27 cellular contexts compared by ENCODE assay signal in the genomic region with DNA sequence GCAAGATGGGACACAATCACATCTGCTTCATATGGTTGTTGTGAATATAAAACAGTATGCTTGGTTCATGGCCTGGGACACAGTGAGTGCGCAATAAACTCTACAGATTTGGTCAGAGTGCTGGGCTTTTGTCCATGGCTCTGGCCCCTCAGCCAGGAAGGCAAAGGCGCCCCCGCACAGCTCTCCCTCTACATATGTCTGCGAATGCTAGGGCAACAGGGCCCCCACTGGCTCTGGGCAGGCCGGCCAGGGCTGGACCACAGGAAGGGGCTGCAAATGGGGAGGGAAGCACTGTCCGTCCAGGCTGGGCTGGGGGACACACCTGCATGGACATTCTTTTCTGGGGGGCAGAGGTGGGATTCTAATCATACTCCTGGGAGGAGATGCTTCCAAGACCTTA.
"Had no signal": no experiment of that assay in that cellular context is flagged by ENCODE, and none has a peak within 500 bp of the region (broad histone marks: within the 10 kb centered on the region; RNA-seq: fewer than 3 reads in every experiment).

No MANE protein-coding gene starts in this region.

- H3K4me1 ChIP-seq: left ventricle myocardium inferior, parathyroid adenoma, right atrium auricular region, right lobe of liver, tibial artery, uterus had no signal

- H3K27me3 Mint-ChIP-seq: stimulated activated naive CD8-positive, alpha-beta T cell treated with anti-CD3 and anti-CD28 coated beads, Interleukin-15, Interleukin-2, amounts not matched to agents 100 ng/mL and 50 ng/mL, for 24 hours had no signal

- H3K36me3 ChIP-seq: heart left ventricle, left ventricle myocardium inferior, neutrophil, right atrium auricular region, right lobe of liver, suprapubic skin, thoracic aorta, tibial artery, uterus had no signal

- H3K27ac Mint-ChIP-seq: immature natural killer cell; memory B cell; naive thymus-derived CD8-positive, alpha-beta T cell; nephron; progenitor cell of endocrine pancreas; stimulated activated effector memory CD8-positive, alpha-beta T cell treated with anti-CD3 and anti-CD28 coated beads, Interleukin-12 subunit alpha, Interleukin-12 subunit beta, amount 100 ng/mL, for 72 hours; stimulated activated naive CD8-positive, alpha-beta T cell treated with anti-CD3 and anti-CD28 coated beads, Interleukin-15, Interleukin-2, amounts not matched to agents 100 ng/mL and 50 ng/mL, for 24 hours had no signal

- H3K27ac ChIP-seq: heart left ventricle, left ventricle myocardium inferior, neutrophil, parathyroid adenoma, right atrium auricular region, right lobe of liver, suprapubic skin, thoracic aorta, tibial artery, uterus had no signal

- H3K4me3 Mint-ChIP-seq: immature natural killer cell; memory B cell; naive thymus-derived CD8-positive, alpha-beta T cell; nephron; neural crest cell; stimulated activated effector memory CD8-positive, alpha-beta T cell treated with anti-CD3 and anti-CD28 coated beads, Interleukin-12 subunit alpha, Interleukin-12 subunit beta, amount 100 ng/mL, for 72 hours; stimulated activated naive CD8-positive, alpha-beta T cell treated with anti-CD3 and anti-CD28 coated beads, Interleukin-15, Interleukin-2, amounts not matched to agents 100 ng/mL and 50 ng/mL, for 24 hours had no signal

- H3K9me3 ChIP-seq: heart left ventricle, left ventricle myocardium inferior, neutrophil, right atrium auricular region, right lobe of liver, suprapubic skin, thoracic aorta, tibial artery, uterus had no signal

- H3K4me3 ChIP-seq: heart left ventricle, left ventricle myocardium inferior, right atrium auricular region, right lobe of liver, smooth muscle cell, suprapubic skin, thoracic aorta, tibial artery, uterus had no signal

- H3K27me3 ChIP-seq: right atrium auricular region, right lobe of liver, suprapubic skin, uterus had no signal

- ATAC-seq: heart left ventricle; naive thymus-derived CD8-positive, alpha-beta T cell; right lobe of liver; stimulated activated effector memory CD8-positive, alpha-beta T cell treated with anti-CD3 and anti-CD28 coated beads, Interleukin-12 subunit alpha, Interleukin-12 subunit beta, amount 100 ng/mL, for 72 hours had no signal

- H3K9me3 Mint-ChIP-seq: immature natural killer cell; memory B cell; naive thymus-derived CD8-positive, alpha-beta T cell; nephron; neural crest cell; stimulated activated effector memory CD8-positive, alpha-beta T cell treated with anti-CD3 and anti-CD28 coated beads, Interleukin-12 subunit alpha, Interleukin-12 subunit beta, amount 100 ng/mL, for 72 hours; stimulated activated naive CD8-positive, alpha-beta T cell treated with anti-CD3 and anti-CD28 coated beads, Interleukin-15, Interleukin-2, amounts not matched to agents 100 ng/mL and 50 ng/mL, for 24 hours had no signal

- H3K36me3 Mint-ChIP-seq: immature natural killer cell; memory B cell; naive thymus-derived CD8-positive, alpha-beta T cell; stimulated activated effector memory CD8-positive, alpha-beta T cell treated with anti-CD3 and anti-CD28 coated beads, Interleukin-12 subunit alpha, Interleukin-12 subunit beta, amount 100 ng/mL, for 72 hours had no signal

- DNase-seq: hypothalamus; immature natural killer cell; left ventricle myocardium inferior; naive thymus-derived CD8-positive, alpha-beta T cell; occipital lobe; right lobe of liver; stimulated activated CD4-positive, alpha-beta T cell treated with anti-CD3 and anti-CD28 coated beads, Interleukin-12 subunit alpha, Interleukin-12 subunit beta, amount 100 ng/mL, for 4 hours; stimulated activated CD4-positive, alpha-beta T cell treated with anti-CD3 and anti-CD28 coated beads, Interleukin-15, amount 100 ng/mL, for 24 hours; stimulated activated CD4-positive, alpha-beta T cell treated with anti-CD3 and anti-CD28 coated beads, Interleukin-2, amount 100 ng/mL, for 24 hours; stimulated activated CD4-positive, alpha-beta T cell treated with anti-CD3 and anti-CD28 coated beads, Interleukin-4, amount 100 ng/mL, for 24 hours; stimulated activated naive CD4-positive, alpha-beta T cell; tibial artery; trophoblast cell; uterus had no signal
